ENCODE assay signal across 29 cellular contexts in the genomic region with DNA sequence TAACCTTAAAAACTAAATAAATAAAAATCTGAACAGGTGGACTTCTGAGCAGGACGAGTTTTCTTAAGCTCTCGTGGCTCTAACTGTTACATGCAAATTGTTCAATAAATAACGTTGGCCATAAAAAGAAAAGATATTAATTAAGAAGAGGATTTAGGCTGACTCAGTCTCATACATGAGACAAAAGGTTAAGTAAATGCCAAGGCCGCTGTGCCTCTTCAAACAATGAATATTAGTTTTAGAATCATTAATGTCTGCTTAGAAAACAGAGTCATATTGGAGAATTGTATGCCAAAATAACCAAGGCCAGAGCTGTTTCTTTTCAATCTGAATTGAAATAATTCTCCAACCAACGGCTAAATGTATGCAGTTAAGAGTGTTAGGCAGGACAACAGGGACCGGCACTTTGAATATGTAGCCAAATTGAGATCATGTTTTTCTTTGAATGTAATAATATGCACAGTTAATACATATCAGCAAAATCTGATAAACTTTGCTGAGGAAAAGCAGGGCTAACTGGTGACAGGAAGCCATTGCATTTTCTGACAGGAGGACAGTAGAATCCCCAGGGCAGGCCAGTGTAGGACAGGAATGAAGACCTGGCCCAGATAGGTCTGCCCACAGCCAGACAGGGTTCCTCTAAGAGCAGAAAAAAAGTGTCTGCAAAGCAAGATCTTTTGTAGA.
"Had no signal": no experiment of that assay in that cellular context is flagged by ENCODE, and none has a peak within 500 bp of the region (broad histone marks: within the 10 kb centered on the region; RNA-seq: fewer than 3 reads in every experiment).

No MANE protein-coding gene starts in this region.

- ATAC-seq: esophagus mucosa; gastrocnemius medialis; left cardiac atrium; left lung; mucosa of descending colon; natural killer cell treated with Interleukin-12 subunit alpha and Interleukin-12 subunit beta and Interleukin-15 and Interleukin-18, amount 100 ng/mL, for 72 hours; right lobe of liver; stimulated activated naive B cell treated with anti-CD40 and anti-IgM and Interleukin-4, amounts not matched to agents 10 μg/mL and 1 μg/mL and 100 μg/mL, for 72 hours had no signal

- H3K27ac Mint-ChIP-seq: dendritic cell treated with granulocyte-macrophage colony-stimulating factor and Interleukin-4, amounts not matched to agents 40 ng/mL and 50 ng/mL, for 4 days; endodermal cell; mesothelial cell of epicardium; naive B cell; natural killer cell treated with Interleukin-12 subunit alpha and Interleukin-12 subunit beta and Interleukin-15 and Interleukin-18, amount 100 ng/mL, for 72 hours; progenitor cell of endocrine pancreas; stimulated activated naive B cell treated with anti-CD40 and anti-IgM and Interleukin-4, amounts not matched to agents 10 μg/mL and 1 μg/mL and 100 μg/mL, for 72 hours; stimulated activated naive CD8-positive, alpha-beta T cell treated with anti-CD3 and anti-CD28 coated beads, Interleukin-15, Interleukin-2, amounts not matched to agents 100 ng/mL and 50 ng/mL, for 24 hours had no signal

- H3K4me3 ChIP-seq: gastrocnemius medialis, left lung, mucosa of descending colon, right lobe of liver, thoracic aorta, tibial nerve, upper lobe of left lung had no signal

- H3K4me1 Mint-ChIP-seq: endodermal cell, neural crest cell had no signal

- H3K9me3 ChIP-seq: gastrocnemius medialis, left lung, mucosa of descending colon, neutrophil, right lobe of liver, thoracic aorta, tibial nerve, upper lobe of left lung had no signal

- H2AFZ ChIP-seq: parathyroid adenoma had no signal

- H3K36me3 ChIP-seq: gastrocnemius medialis, left lung, neutrophil, right lobe of liver, thoracic aorta, tibial nerve, upper lobe of left lung had no signal

- H3K27me3 Mint-ChIP-seq: dendritic cell treated with granulocyte-macrophage colony-stimulating factor and Interleukin-4, amounts not matched to agents 40 ng/mL and 50 ng/mL, for 4 days; natural killer cell treated with Interleukin-12 subunit alpha and Interleukin-12 subunit beta and Interleukin-15 and Interleukin-18, amount 100 ng/mL, for 72 hours; progenitor cell of endocrine pancreas; stimulated activated naive B cell treated with anti-CD40 and anti-IgM and Interleukin-4, amounts not matched to agents 10 μg/mL and 1 μg/mL and 100 μg/mL, for 72 hours; stimulated activated naive CD8-positive, alpha-beta T cell treated with anti-CD3 and anti-CD28 coated beads, Interleukin-15, Interleukin-2, amounts not matched to agents 100 ng/mL and 50 ng/mL, for 24 hours had no signal

- H3K27ac ChIP-seq: epithelial cell of prostate, gastrocnemius medialis, left lung, neutrophil, parathyroid adenoma, right lobe of liver, thoracic aorta, tibial nerve, upper lobe of left lung had no signal

- DNase-seq: effector CD8-positive, alpha-beta T cell; endodermal cell; foreskin fibroblast; gastrocnemius medialis; head of caudate nucleus; left cardiac atrium; left lung; mesenchymal stem cell; mucosa of descending colon; naive B cell; right lobe of liver; small intestine; stimulated activated CD4-positive, alpha-beta T cell treated with anti-CD3 and anti-CD28 coated beads, Interleukin-15, amount 100 ng/mL, for 24 hours; stimulated activated CD4-positive, alpha-beta T cell treated with anti-CD3 and anti-CD28 coated beads, Interleukin-2, amount 100 ng/mL, for 48 hours; stimulated activated naive B cell treated with anti-CD40 and anti-IgM and Interleukin-4, amounts not matched to agents 10 μg/mL and 1 μg/mL and 100 μg/mL, for 72 hours; upper lobe of left lung had no signal

- FAIRE-seq: small intestine, urothelium cell line had no signal

- H3K79me2 ChIP-seq: parathyroid adenoma had no signal

- H3K4me1 ChIP-seq: gastrocnemius medialis, left lung, parathyroid adenoma, right lobe of liver, tibial nerve, upper lobe of left lung had no signal

- H3K36me3 Mint-ChIP-seq: mesothelial cell of epicardium; naive B cell; natural killer cell treated with Interleukin-12 subunit alpha and Interleukin-12 subunit beta and Interleukin-15 and Interleukin-18, amount 100 ng/mL, for 72 hours; stimulated activated naive B cell treated with anti-CD40 and anti-IgM and Interleukin-4, amounts not matched to agents 10 μg/mL and 1 μg/mL and 100 μg/mL, for 72 hours had no signal

- H3K27me3 ChIP-seq: gastrocnemius medialis, left lung, neutrophil, right lobe of liver, tibial nerve, upper lobe of left lung had no signal

- H3K4me3 Mint-ChIP-seq: dendritic cell treated with granulocyte-macrophage colony-stimulating factor and Interleukin-4, amounts not matched to agents 40 ng/mL and 50 ng/mL, for 4 days; endodermal cell; mesothelial cell of epicardium; naive B cell; natural killer cell treated with Interleukin-12 subunit alpha and Interleukin-12 subunit beta and Interleukin-15 and Interleukin-18, amount 100 ng/mL, for 72 hours; neural crest cell; stimulated activated naive B cell treated with anti-CD40 and anti-IgM and Interleukin-4, amounts not matched to agents 10 μg/mL and 1 μg/mL and 100 μg/mL, for 72 hours; stimulated activated naive CD8-positive, alpha-beta T cell treated with anti-CD3 and anti-CD28 coated beads, Interleukin-15, Interleukin-2, amounts not matched to agents 100 ng/mL and 50 ng/mL, for 24 hours had no signal

- H3K9me3 Mint-ChIP-seq: dendritic cell treated with granulocyte-macrophage colony-stimulating factor and Interleukin-4, amounts not matched to agents 40 ng/mL and 50 ng/mL, for 4 days; endodermal cell; mesothelial cell of epicardium; natural killer cell treated with Interleukin-12 subunit alpha and Interleukin-12 subunit beta and Interleukin-15 and Interleukin-18, amount 100 ng/mL, for 72 hours; neural crest cell; stimulated activated naive B cell treated with anti-CD40 and anti-IgM and Interleukin-4, amounts not matched to agents 10 μg/mL and 1 μg/mL and 100 μg/mL, for 72 hours; stimulated activated naive CD8-positive, alpha-beta T cell treated with anti-CD3 and anti-CD28 coated beads, Interleukin-15, Interleukin-2, amounts not matched to agents 100 ng/mL and 50 ng/mL, for 24 hours had no signal
